Comparison of ENCODE assay signal across 9 cellular contexts in genomic region chr15:101675796-101676582, GRCh38. TPM values are rescaled to one million over a fixed set of nuclear protein-coding genes. Genes with fewer than 3 reads are reported as not detected.
DNase-seq lines count a peak whose midpoint lies in the region; ATAC-seq, FAIRE-seq and TF ChIP-seq lines count a peak whose summit lies in the region.
"Had no signal": no experiment of that assay in that cellular context is flagged by ENCODE, and none has a peak within 500 bp of the region (broad histone marks: within the 10 kb centered on the region; RNA-seq: fewer than 3 reads in every experiment).

No MANE protein-coding gene starts in this region.

- no peaks in the 10 kb centered on the region for H3K9me3 ChIP-seq in kidney (ENCODE audit: control insufficient read depth in 1 of 2, low read length in 2 of 2)
- H3K9me3 ChIP-seq: left lung had no signal

- peaks cover 15% of the 10 kb centered on the region for H3K36me3 Mint-ChIP-seq in activated CD4-positive, alpha-beta memory T cell treated with anti-CD3 and anti-CD28 coated beads for 36 hours
- peaks cover 23 to 27% of the 10 kb centered on the region in 2 donors for H3K36me3 Mint-ChIP-seq in CD14-positive monocyte

- CTCF ChIA-PET in activated CD4-positive, alpha-beta memory T cell treated with anti-CD3 and anti-CD28 coated beads for 36 hours (lab: Charles Lee): no interaction called here

- peak overlapping the region; percentile 36 for H3K4me3 Mint-ChIP-seq in activated CD4-positive, alpha-beta memory T cell treated with anti-CD3 and anti-CD28 coated beads for 36 hours
- H3K4me3 Mint-ChIP-seq in CD14-positive monocyte: no peak overlapping the region

- H3K27ac Mint-ChIP-seq in activated CD4-positive, alpha-beta memory T cell treated with anti-CD3 and anti-CD28 coated beads for 36 hours: peak overlapping the region; percentile 84
- peak overlapping the region in 1 of 7 donors; percentile 14 for H3K27ac Mint-ChIP-seq in CD14-positive monocyte

- no peaks in the 10 kb centered on the region for H3K4me1 ChIP-seq in kidney (ENCODE audit: control insufficient read depth in 1 of 2, insufficient read depth in 1 of 2, low read depth in 1 of 2, low read length in 2 of 2)
- H3K4me1 ChIP-seq: left lung had no signal

- TF ChIP-seq CTCF in CD14-positive monocyte (IDR thresholded peaks at IDR 0.05) (no peak), kidney (IDR thresholded peaks at IDR 0.05; ENCODE audit: borderline replicate concordance, extremely low read depth, insufficient read depth) (no peak)

- H3K27ac ChIP-seq in kidney (ENCODE audit: low read depth in 2 of 2, low read length in 2 of 2): no peak overlapping the region
- H3K27ac ChIP-seq: left lung had no signal

- no peak for FAIRE-seq in kidney (lab: Jason Lieb, UNC)

- ATAC-seq in GM18499 (IDR thresholded peaks at IDR 0.05; ENCODE audit: insufficient read depth, unreplicated experiment): peak; percentile 78
- ATAC-seq in HG02623 (IDR thresholded peaks at IDR 0.05; ENCODE audit: unreplicated experiment): peak; percentile 76
- no peak for ATAC-seq in HG03135 (IDR thresholded peaks at IDR 0.05; ENCODE audit: unreplicated experiment)
- ATAC-seq: left lung had no signal

- H3K36me3 ChIP-seq in kidney (ENCODE audit: control insufficient read depth in 1 of 2, insufficient read depth in 2 of 2, low read length in 2 of 2): peaks cover 17 to 20% of the 10 kb centered on the region in 2 donors

- intact Hi-C loops in activated CD4-positive, alpha-beta memory T cell treated with anti-CD3 and anti-CD28 coated beads for 36 hours (cut with micrococcal nuclease): loop anchor here (1.0 kb wide), 1 partner anchor 47 kb away; no protein-coding TSS in a partner anchor
- intact Hi-C loops in CD14-positive monocyte (cut with micrococcal nuclease) (no loop called here), kidney (cut with DNase I) (no loop called here)

- H3K9me3 Mint-ChIP-seq in activated CD4-positive, alpha-beta memory T cell treated with anti-CD3 and anti-CD28 coated beads for 36 hours: no peaks in the 10 kb centered on the region
- H3K9me3 Mint-ChIP-seq in CD14-positive monocyte: peaks cover 0 to 2% (median 0%) of the 10 kb centered on the region in 7 donors

- peaks cover 12% of the 10 kb centered on the region for H3K4me1 Mint-ChIP-seq in activated CD4-positive, alpha-beta memory T cell treated with anti-CD3 and anti-CD28 coated beads for 36 hours (ENCODE audit: low read depth)
- no peaks in the 10 kb centered on the region for H3K4me1 Mint-ChIP-seq in CD14-positive monocyte

- H3K9ac ChIP-seq in kidney (ENCODE audit: low read length in 2 of 2): no peak overlapping the region

- peak; percentile 32 for DNase-seq in activated CD4-positive, alpha-beta memory T cell treated with anti-CD3 and anti-CD28 coated beads for 36 hours
- peak; percentile 88 for DNase-seq in kidney tubule cell (ENCODE audit: low spot score)
- DNase-seq in CD14-positive monocyte (ENCODE audit: low spot score): no peak
- no peak for DNase-seq in HT-29 (ENCODE audit: low spot score)
- DNase-seq in kidney: no peak

- no peaks in the 10 kb centered on the region for H3K27me3 Mint-ChIP-seq in activated CD4-positive, alpha-beta memory T cell treated with anti-CD3 and anti-CD28 coated beads for 36 hours
- H3K27me3 Mint-ChIP-seq in CD14-positive monocyte (ENCODE audit: low read depth in 3 of 3): peaks cover 0 to 1% (median 0%) of the 10 kb centered on the region in 3 donors

- H3K4me3 ChIP-seq in kidney (ENCODE audit: low read length in 2 of 2): no peak overlapping the region
- H3K4me3 ChIP-seq: left lung had no signal

- POLR2A ChIA-PET in activated CD4-positive, alpha-beta memory T cell treated with anti-CD3 and anti-CD28 coated beads for 36 hours (lab: Charles Lee): interaction anchor here (0.7 kb wide), 1 partner anchor 34 kb away, joined by 4 read pairs; no protein-coding TSS in a partner anchor

RNA-seq across cellular contexts. Expression of gene TM2D3, which starts 23.8 kb away (rescaled TPM):
- total RNA-seq in activated CD4-positive, alpha-beta memory T cell treated with anti-CD3 and anti-CD28 coated beads for 36 hours: 10 to 100 TPM; 41.7 to 48.1 TPM
- polyA plus RNA-seq in CD14-positive monocyte: 10 to 100 TPM; 22.9 to 26.5 TPM
- total RNA-seq in HT-29 (2014; rRNA removed; shearing (Covaris generic)): 21.0 and 23.9 TPM in 2 replicates
- total RNA-seq in kidney: 48.7 TPM
- 47.9 TPM for polyA plus RNA-seq in kidney (ENCODE audit: insufficient read depth, low read depth, low replicate concordance)

RNA-seq across cellular contexts. Expression of gene TARS3, which starts 48.3 kb away (rescaled TPM):
- total RNA-seq in activated CD4-positive, alpha-beta memory T cell treated with anti-CD3 and anti-CD28 coated beads for 36 hours: 10 to 100 TPM; 10.8 to 11.7 TPM
- polyA plus RNA-seq in CD14-positive monocyte (1 to 10 TPM; 1.3 to 1.8 TPM), kidney (ENCODE audit: insufficient read depth, low read depth, low replicate concordance) (7.8 TPM)
- 5.7 and 5.8 TPM in 2 replicates for total RNA-seq in HT-29 (2014; rRNA removed; shearing (Covaris generic))
- 13.8 TPM for total RNA-seq in kidney

Comparison
In these comparisons a context has a peak if more than half of its experiments do, and no peak if none do; other contexts are left out.
1. DNase-seq: peak in activated CD4-positive, alpha-beta memory T cell treated with anti-CD3 and anti-CD28 coated beads for 36 hours (single experiment) and kidney tubule cell (single experiment); none in CD14-positive monocyte (single experiment), HT-29 (single experiment) and kidney (single experiment).